In the genomic region with DNA sequence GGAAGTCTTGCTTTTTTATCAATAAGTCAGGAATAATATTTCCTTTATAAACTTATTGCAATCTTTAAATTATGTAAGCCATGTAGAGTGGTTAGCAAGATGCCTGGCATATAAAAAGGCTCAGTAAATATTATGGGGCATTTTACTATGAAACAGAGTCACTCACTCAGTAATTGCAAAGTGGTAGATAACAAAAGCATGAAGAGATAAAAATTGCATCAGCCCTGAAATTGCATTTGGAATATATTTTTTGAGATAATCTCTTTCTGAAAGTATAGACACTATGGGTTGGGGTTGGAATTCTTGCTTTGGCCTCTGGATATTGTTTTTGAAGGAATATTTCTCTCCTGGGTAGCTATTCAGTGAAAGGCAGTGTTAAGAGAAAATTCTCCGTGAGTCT, we compare ENCODE assay signal across 22 cellular contexts.
DNase-seq lines count a peak whose midpoint lies in the region; ATAC-seq and TF ChIP-seq lines count a peak whose summit lies in the region.
"Had no signal": no experiment of that assay in that cellular context is flagged by ENCODE, and none has a peak within 500 bp of the region (broad histone marks: within the 10 kb centered on the region; RNA-seq: fewer than 3 reads in every experiment).

No MANE protein-coding gene starts in this region.

- TF ChIP-seq CTCF in SK-N-SH (IDR thresholded peaks at IDR 0.05), result no peak
- no peak for TF ChIP-seq CTCF in nephron progenitor cell (IDR thresholded peaks at IDR 0.05)

- ATAC-seq in SK-N-SH treated with all-trans-retinoic acid at 6 μM for 48 hours, result no peak
- no peak for ATAC-seq in HG03045 (IDR thresholded peaks at IDR 0.05; ENCODE audit: unreplicated experiment)
- ATAC-seq: A549; CD8-positive, alpha-beta T cell; GM12878 had no signal

- no peaks in the 10 kb centered on the region for H3F3A ChIP-seq in SK-N-SH (replicated peaks; ENCODE audit: insufficient read depth)

- no peak for DNase-seq in SK-N-SH
- DNase-seq in amniotic epithelial cell (ENCODE audit: low read depth), result peak; percentile 2
- DNase-seq in nephron progenitor cell, result no peak
- no peak for DNase-seq in activated naive CD4-positive, alpha-beta T cell treated with Interleukin-2 at 50 U/mL for 16 hours
- DNase-seq: AML-193; Caco-2; Calu3; CD4-positive, alpha-beta T cell; CD8-positive, alpha-beta T cell; DMS53; DMS79; DND-41; EL; GDM1 had no signal

- H4K20me1 ChIP-seq in SK-N-SH (ENCODE audit: insufficient read depth), result no peaks in the 10 kb centered on the region
- H4K20me1 ChIP-seq: BLaER1 treated with 17β-estradiol and CSF1 and Interleukin-3, amounts not matched to agents 10 nM and 100 nM had no signal

- peaks cover 12% of the 10 kb centered on the region for H3K36me3 Mint-ChIP-seq in nephron progenitor cell (ENCODE audit: low read depth)
- H3K36me3 Mint-ChIP-seq: CD8-positive, alpha-beta T cell had no signal

- 0 out of 4 replicates have a peak, but pooled peaks of 1 of the 2 experiments have one; percentile 40 for TF ChIP-seq EP300 in SK-N-SH (IDR thresholded peaks at IDR 0.05; ENCODE audit: borderline replicate concordance in 1 of 2, low read depth in 1 of 2, low read length in 1 of 2)

- H3K27ac Mint-ChIP-seq in nephron progenitor cell, result peak overlapping the region; percentile 97
- H3K27ac Mint-ChIP-seq: B cell; CD4-positive, alpha-beta T cell; CD8-positive, alpha-beta T cell had no signal

- H3K79me2 ChIP-seq in SK-N-SH (ENCODE audit: insufficient read depth), result no peaks in the 10 kb centered on the region

- no peak overlapping the region for H3K4me2 ChIP-seq in SK-N-SH
- H3K4me2 ChIP-seq: A549; BLaER1 treated with 17β-estradiol and CSF1 and Interleukin-3, amounts not matched to agents 10 nM and 100 nM had no signal

- H3K4me1 ChIP-seq in SK-N-SH (ENCODE audit: control insufficient read depth in 1 of 2, insufficient read depth in 2 of 2, low read depth in 1 of 2, low read length in 1 of 2), result no peaks in the 10 kb centered on the region; a peak in 2 of 4 replicates
- H3K4me1 ChIP-seq: A549; BLaER1 treated with 17β-estradiol and CSF1 and Interleukin-3, amounts not matched to agents 10 nM and 100 nM; Caco-2 had no signal

- H3K9me3 Mint-ChIP-seq in nephron progenitor cell, result peaks cover 16% of the 10 kb centered on the region
- H3K9me3 Mint-ChIP-seq: CD4-positive, alpha-beta T cell; CD8-positive, alpha-beta T cell had no signal

- H3K4me3 ChIP-seq in SK-N-SH (ENCODE audit: low read depth in 2 of 2, low read length in 1 of 2), result no peak overlapping the region
- H3K4me3 ChIP-seq: A549; BLaER1 treated with 17β-estradiol and CSF1 and Interleukin-3, amounts not matched to agents 10 nM and 100 nM; GM12878 had no signal

- H3K4me3 Mint-ChIP-seq in nephron progenitor cell, result no peak overlapping the region
- H3K4me3 Mint-ChIP-seq: B cell; CD4-positive, alpha-beta T cell; CD8-positive, alpha-beta T cell had no signal

- no peak overlapping the region for H3K9ac ChIP-seq in SK-N-SH
- H3K9ac ChIP-seq: BLaER1 treated with 17β-estradiol and CSF1 and Interleukin-3, amounts not matched to agents 10 nM and 100 nM had no signal

- peak overlapping the region in 1 of 2 experiments; percentile 55; a peak in 1 of 4 replicates for H3K27ac ChIP-seq in SK-N-SH (ENCODE audit: low read depth in 2 of 2, low read length in 1 of 2)
- H3K27ac ChIP-seq: 22Rv1; A549; BLaER1 treated with 17β-estradiol and CSF1 and Interleukin-3, amounts not matched to agents 10 nM and 100 nM; C4-2B had no signal

- H3K4me1 Mint-ChIP-seq in nephron progenitor cell, result peaks cover 44% of the 10 kb centered on the region
- H3K4me1 Mint-ChIP-seq: B cell had no signal

- no peaks in the 10 kb centered on the region for H3K27me3 Mint-ChIP-seq in nephron progenitor cell (ENCODE audit: low read depth, poor library complexity)

- CTCF ChIA-PET in SK-N-SH (lab: Yijun Ruan, JAX), result interaction anchor here (1.2 kb wide), 1 partner anchor 97 kb away, joined by 4 read pairs; no protein-coding TSS in a partner anchor

- no peak for TF ChIP-seq RAD21 in SK-N-SH (IDR thresholded peaks at IDR 0.05; ENCODE audit: low read length)

- H3K9me2 ChIP-seq in SK-N-SH, result no peaks in the 10 kb centered on the region

- H3K27me3 ChIP-seq in SK-N-SH (ENCODE audit: insufficient read depth), result no peaks in the 10 kb centered on the region
- H3K27me3 ChIP-seq: BLaER1 treated with 17β-estradiol and CSF1 and Interleukin-3, amounts not matched to agents 10 nM and 100 nM had no signal

- 28% methylated on average over 1 of the region's 1 CpG for WGBS in SK-N-SH (ENCODE audit: low lambda C conversion rate)

- no peaks in the 10 kb centered on the region for H3K9me3 ChIP-seq in SK-N-SH
- H3K9me3 ChIP-seq: A549; BLaER1 treated with 17β-estradiol and CSF1 and Interleukin-3, amounts not matched to agents 10 nM and 100 nM; Caco-2 had no signal

- POLR2A ChIA-PET in SK-N-SH (lab: Yijun Ruan, JAX), result no interaction called here

- H3K36me3 ChIP-seq in SK-N-SH (replicated peaks in 1 of 2; ENCODE audit: control insufficient read depth in 1 of 2, insufficient read depth in 2 of 2, low read length in 1 of 2), result no peaks in the 10 kb centered on the region
- H3K36me3 ChIP-seq: BLaER1 treated with 17β-estradiol and CSF1 and Interleukin-3, amounts not matched to agents 10 nM and 100 nM had no signal

- H2AFZ ChIP-seq in SK-N-SH (ENCODE audit: low read depth), result no peak overlapping the region

TF ChIP-seq in SK-N-SH, 30 proteins besides CTCF, POLR2A, EP300 and RAD21:
- no peak for TF ChIP-seq RFX5 (IDR thresholded peaks at IDR 0.05; ENCODE audit: low read length)
- TF ChIP-seq TCF12 (IDR thresholded peaks at IDR 0.05), result no peak
- no peak for TF ChIP-seq GABPA (IDR thresholded peaks at IDR 0.05; ENCODE audit: low read depth)
- peak; percentile 64 for TF ChIP-seq GATA2 (CRISPR knock-in tag; IDR thresholded peaks at IDR 0.05)
- peak; percentile 38; the same call in 1 of the 2 replicates for TF ChIP-seq RCOR1 (IDR thresholded peaks at IDR 0.05; ENCODE audit: low read length)

TF ChIP-seq in SK-N-SH treated with all-trans-retinoic acid at 6 μM for 48 hours, 23 proteins besides CTCF, POLR2A, EP300 and RAD21 (continues in another document):
- TF ChIP-seq, protein P1, sequence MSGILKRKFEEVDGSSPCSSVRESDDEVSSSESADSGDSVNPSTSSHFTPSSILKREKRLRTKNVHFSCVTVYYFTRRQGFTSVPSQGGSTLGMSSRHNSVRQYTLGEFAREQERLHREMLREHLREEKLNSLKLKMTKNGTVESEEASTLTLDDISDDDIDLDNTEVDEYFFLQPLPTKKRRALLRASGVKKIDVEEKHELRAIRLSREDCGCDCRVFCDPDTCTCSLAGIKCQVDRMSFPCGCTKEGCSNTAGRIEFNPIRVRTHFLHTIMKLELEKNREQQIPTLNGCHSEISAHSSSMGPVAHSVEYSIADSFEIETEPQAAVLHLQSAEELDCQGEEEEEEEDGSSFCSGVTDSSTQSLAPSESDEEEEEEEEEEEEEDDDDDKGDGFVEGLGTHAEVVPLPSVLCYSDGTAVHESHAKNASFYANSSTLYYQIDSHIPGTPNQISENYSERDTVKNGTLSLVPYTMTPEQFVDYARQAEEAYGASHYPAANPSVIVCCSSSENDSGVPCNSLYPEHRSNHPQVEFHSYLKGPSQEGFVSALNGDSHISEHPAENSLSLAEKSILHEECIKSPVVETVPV (CRISPR knock-in tag; IDR thresholded peaks at IDR 0.05), result no peak
- TF ChIP-seq TCF4 (CRISPR knock-in tag; IDR thresholded peaks at IDR 0.05; ENCODE audit: borderline replicate concordance) (no peak), BACH2 (CRISPR knock-in tag; IDR thresholded peaks at IDR 0.05; ENCODE audit: borderline replicate concordance) (no peak), CSDC2 (CRISPR knock-in tag; IDR thresholded peaks at IDR 0.05) (no peak), OSR1 (CRISPR knock-in tag; IDR thresholded peaks at IDR 0.05) (no peak), ESRRG (CRISPR knock-in tag; IDR thresholded peaks at IDR 0.05) (no peak), ZFP3 (CRISPR knock-in tag; IDR thresholded peaks at IDR 0.05) (no peak), TOX (CRISPR knock-in tag; IDR thresholded peaks at IDR 0.05; ENCODE audit: borderline replicate concordance) (no peak), ZNF8 (CRISPR knock-in tag; IDR thresholded peaks at IDR 0.05) (no peak)
- TF ChIP-seq, protein P2, sequence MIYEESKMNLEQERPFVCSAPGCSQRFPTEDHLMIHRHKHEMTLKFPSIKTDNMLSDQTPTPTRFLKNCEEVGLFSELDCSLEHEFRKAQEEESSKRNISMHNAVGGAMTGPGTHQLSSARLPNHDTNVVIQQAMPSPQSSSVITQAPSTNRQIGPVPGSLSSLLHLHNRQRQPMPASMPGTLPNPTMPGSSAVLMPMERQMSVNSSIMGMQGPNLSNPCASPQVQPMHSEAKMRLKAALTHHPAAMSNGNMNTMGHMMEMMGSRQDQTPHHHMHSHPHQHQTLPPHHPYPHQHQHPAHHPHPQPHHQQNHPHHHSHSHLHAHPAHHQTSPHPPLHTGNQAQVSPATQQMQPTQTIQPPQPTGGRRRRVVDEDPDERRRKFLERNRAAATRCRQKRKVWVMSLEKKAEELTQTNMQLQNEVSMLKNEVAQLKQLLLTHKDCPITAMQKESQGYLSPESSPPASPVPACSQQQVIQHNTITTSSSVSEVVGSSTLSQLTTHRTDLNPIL (CRISPR knock-in tag; IDR thresholded peaks at IDR 0.05; ENCODE audit: low read depth), result no peak
- TF ChIP-seq, protein P3, sequence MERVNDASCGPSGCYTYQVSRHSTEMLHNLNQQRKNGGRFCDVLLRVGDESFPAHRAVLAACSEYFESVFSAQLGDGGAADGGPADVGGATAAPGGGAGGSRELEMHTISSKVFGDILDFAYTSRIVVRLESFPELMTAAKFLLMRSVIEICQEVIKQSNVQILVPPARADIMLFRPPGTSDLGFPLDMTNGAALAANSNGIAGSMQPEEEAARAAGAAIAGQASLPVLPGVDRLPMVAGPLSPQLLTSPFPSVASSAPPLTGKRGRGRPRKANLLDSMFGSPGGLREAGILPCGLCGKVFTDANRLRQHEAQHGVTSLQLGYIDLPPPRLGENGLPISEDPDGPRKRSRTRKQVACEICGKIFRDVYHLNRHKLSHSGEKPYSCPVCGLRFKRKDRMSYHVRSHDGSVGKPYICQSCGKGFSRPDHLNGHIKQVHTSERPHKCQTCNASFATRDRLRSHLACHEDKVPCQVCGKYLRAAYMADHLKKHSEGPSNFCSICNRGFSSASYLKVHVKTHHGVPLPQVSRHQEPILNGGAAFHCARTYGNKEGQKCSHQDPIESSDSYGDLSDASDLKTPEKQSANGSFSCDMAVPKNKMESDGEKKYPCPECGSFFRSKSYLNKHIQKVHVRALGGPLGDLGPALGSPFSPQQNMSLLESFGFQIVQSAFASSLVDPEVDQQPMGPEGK (CRISPR knock-in tag; IDR thresholded peaks at IDR 0.05; ENCODE audit: borderline replicate concordance), result no peak
